In genomic region chr4:145937021-145937861, GRCh38 we compare ENCODE assay signal across 8 cellular contexts. TPM values are rescaled to one million over a fixed set of nuclear protein-coding genes. Genes with fewer than 3 reads are reported as not detected.
DNase-seq lines count a peak whose midpoint lies in the region; ATAC-seq and TF ChIP-seq lines count a peak whose summit lies in the region.

No MANE protein-coding gene starts in this region.

- 2% methylated on average over 43 of the region's 89 CpGs for WGBS in esophagus muscularis mucosa

- peak overlapping the region; percentile 34 for H3K27ac Mint-ChIP-seq in activated T-cell treated with anti-CD3 and anti-CD28 coated beads, Interleukin-2, amount 50 U/mL, for 72 hours
- H3K27ac Mint-ChIP-seq in stimulated activated naive B cell treated with anti-CD40 and anti-IgM and Interleukin-4, amounts not matched to agents 10 μg/mL and 1 μg/mL and 100 μg/mL, for 72 hours: peak overlapping the region; percentile 93

- peak overlapping the region; percentile 81 to 99 for H3K4me3 Mint-ChIP-seq in activated T-cell treated with anti-CD3 and anti-CD28 coated beads, Interleukin-2, amount 50 U/mL, for 72 hours
- H3K4me3 Mint-ChIP-seq in stimulated activated naive B cell treated with anti-CD40 and anti-IgM and Interleukin-4, amounts not matched to agents 10 μg/mL and 1 μg/mL and 100 μg/mL, for 72 hours: peak overlapping the region; percentile 91 to 96

- H3K9me3 ChIP-seq in esophagus muscularis mucosa: no peaks in the 10 kb centered on the region
- no peaks in the 10 kb centered on the region for H3K9me3 ChIP-seq in muscle layer of colon (ENCODE audit: low read length)

- no peaks in the 10 kb centered on the region for H3K27me3 ChIP-seq in esophagus muscularis mucosa
- no peaks in the 10 kb centered on the region for H3K27me3 ChIP-seq in muscle layer of colon (ENCODE audit: control insufficient read depth in 1 of 2, insufficient read depth in 2 of 2, low read length in 2 of 2)

- intact Hi-C loops in esophagus muscularis mucosa (cut with DNase I): loop anchor here (2.0 to 10.0 kb wide), 3 partner anchors 50 to 588 kb away; partner anchors contain the start of genes MMAA and SLC10A7

- H3K27me3 Mint-ChIP-seq in activated T-cell treated with anti-CD3 and anti-CD28 coated beads, Interleukin-2, amount 50 U/mL, for 72 hours (ENCODE audit: low read depth): no peaks in the 10 kb centered on the region
- H3K27me3 Mint-ChIP-seq in stimulated activated naive B cell treated with anti-CD40 and anti-IgM and Interleukin-4, amounts not matched to agents 10 μg/mL and 1 μg/mL and 100 μg/mL, for 72 hours: no peaks in the 10 kb centered on the region

- no peak for TF ChIP-seq POLR2A in esophagus muscularis mucosa (IDR thresholded peaks at IDR 0.05; ENCODE audit: low read depth)

- H3K9ac ChIP-seq in muscle layer of colon (ENCODE audit: low read length): peak overlapping the region; percentile 91

- H3K27ac ChIP-seq in esophagus muscularis mucosa (replicated peaks in 1 of 4) (peak overlapping the region; percentile 89 to 96 (median 96)), muscle layer of colon (ENCODE audit: low read depth, low read length) (peak overlapping the region; percentile 99)

- peak; percentile 63 for DNase-seq in GDM1 (lab: John Stamatoyannopoulos, UW)
- DNase-seq in NCI-H82 treated with DMSO at 0.1 percent for 48 hours (lab: John Stamatoyannopoulos, UW; ENCODE audit: unreplicated experiment): peak; percentile 52
- DNase-seq in activated T-cell treated with anti-CD3 and anti-CD28 coated beads, Interleukin-2, amount 50 U/mL, for 72 hours: peak; percentile 60 to 69
- peak; percentile 92 for DNase-seq in esophagus muscularis mucosa (ENCODE audit: extremely low spot score)
- DNase-seq in stimulated activated naive B cell treated with anti-CD40 and anti-IgM and Interleukin-4, amounts not matched to agents 10 μg/mL and 1 μg/mL and 100 μg/mL, for 72 hours: peak; percentile 33

- ATAC-seq in HG02571 (IDR thresholded peaks at IDR 0.05; ENCODE audit: unreplicated experiment): peak; percentile 20
- peak; percentile 44 to 56 for ATAC-seq in activated T-cell treated with anti-CD3 and anti-CD28 coated beads, Interleukin-2, amount 50 U/mL, for 72 hours (replicated peaks in 1 of 2)
- peak; percentile 27 to 33 for ATAC-seq in stimulated activated naive B cell treated with anti-CD40 and anti-IgM and Interleukin-4, amounts not matched to agents 10 μg/mL and 1 μg/mL and 100 μg/mL, for 72 hours (replicated peaks)
- ATAC-seq in HG03378 (IDR thresholded peaks at IDR 0.05; ENCODE audit: unreplicated experiment): no peak

- TF ChIP-seq EP300 in esophagus muscularis mucosa (IDR thresholded peaks at IDR 0.05): no peak

- H3K36me3 ChIP-seq in esophagus muscularis mucosa (no peaks in the 10 kb centered on the region), muscle layer of colon (ENCODE audit: insufficient read depth, low read length) (no peaks in the 10 kb centered on the region)

- no peak for TF ChIP-seq CTCF in esophagus muscularis mucosa (IDR thresholded peaks at IDR 0.05)

- H3K4me3 ChIP-seq in esophagus muscularis mucosa: peak overlapping the region; percentile 71 to 91 (median 84)
- peak overlapping the region; percentile 81 to 90 for H3K4me3 ChIP-seq in muscle layer of colon (ENCODE audit: low read depth in 1 of 2, low read length in 2 of 2)

- H3K4me1 Mint-ChIP-seq in activated T-cell treated with anti-CD3 and anti-CD28 coated beads, Interleukin-2, amount 50 U/mL, for 72 hours (ENCODE audit: low read depth): peaks cover 47% of the 10 kb centered on the region
- H3K4me1 Mint-ChIP-seq in stimulated activated naive B cell treated with anti-CD40 and anti-IgM and Interleukin-4, amounts not matched to agents 10 μg/mL and 1 μg/mL and 100 μg/mL, for 72 hours: peaks cover 22 to 40% of the 10 kb centered on the region in 2 donors

- H3K36me3 Mint-ChIP-seq in activated T-cell treated with anti-CD3 and anti-CD28 coated beads, Interleukin-2, amount 50 U/mL, for 72 hours (ENCODE audit: insufficient read depth in 2 of 2): peaks cover 6 to 11% of the 10 kb centered on the region in 2 donors
- peaks cover 3% of the 10 kb centered on the region in 2 donors for H3K36me3 Mint-ChIP-seq in stimulated activated naive B cell treated with anti-CD40 and anti-IgM and Interleukin-4, amounts not matched to agents 10 μg/mL and 1 μg/mL and 100 μg/mL, for 72 hours

- H3K4me1 ChIP-seq in esophagus muscularis mucosa: peaks cover 15 to 46% (median 33%) of the 10 kb centered on the region in 4 donors
- peaks cover 22% of the 10 kb centered on the region for H3K4me1 ChIP-seq in muscle layer of colon (ENCODE audit: insufficient read depth, low read length)

- no peaks in the 10 kb centered on the region for H3K9me3 Mint-ChIP-seq in activated T-cell treated with anti-CD3 and anti-CD28 coated beads, Interleukin-2, amount 50 U/mL, for 72 hours
- H3K9me3 Mint-ChIP-seq in stimulated activated naive B cell treated with anti-CD40 and anti-IgM and Interleukin-4, amounts not matched to agents 10 μg/mL and 1 μg/mL and 100 μg/mL, for 72 hours: no peaks in the 10 kb centered on the region

RNA-seq across cellular contexts. Expression of gene ZNF827, which starts 1.4 kb away (rescaled TPM):
- 10 to 100 TPM; 26.0 to 39.0 TPM for total RNA-seq in activated T-cell treated with anti-CD3 and anti-CD28 coated beads, Interleukin-2, amount 50 U/mL, for 72 hours
- total RNA-seq in esophagus muscularis mucosa: 10 to 100 TPM; 11.1 to 27.2 (median 19.0) TPM

Comparison
In these comparisons a context has a peak if more than half of its experiments do, and no peak if none do; other contexts are left out.
1. DNase-seq: peak in every context shown above with its lines; median percentile 92 in esophagus muscularis mucosa; 64 in activated T-cell treated with anti-CD3 and anti-CD28 coated beads, Interleukin-2, amount 50 U/mL, for 72 hours; 63 in GDM1; 52 in NCI-H82 treated with DMSO at 0.1 percent for 48 hours; 33 in stimulated activated naive B cell treated with anti-CD40 and anti-IgM and Interleukin-4, amounts not matched to agents 10 μg/mL and 1 μg/mL and 100 μg/mL, for 72 hours.